Comparison of ENCODE assay signal across 1 cellular context in the genomic region with DNA sequence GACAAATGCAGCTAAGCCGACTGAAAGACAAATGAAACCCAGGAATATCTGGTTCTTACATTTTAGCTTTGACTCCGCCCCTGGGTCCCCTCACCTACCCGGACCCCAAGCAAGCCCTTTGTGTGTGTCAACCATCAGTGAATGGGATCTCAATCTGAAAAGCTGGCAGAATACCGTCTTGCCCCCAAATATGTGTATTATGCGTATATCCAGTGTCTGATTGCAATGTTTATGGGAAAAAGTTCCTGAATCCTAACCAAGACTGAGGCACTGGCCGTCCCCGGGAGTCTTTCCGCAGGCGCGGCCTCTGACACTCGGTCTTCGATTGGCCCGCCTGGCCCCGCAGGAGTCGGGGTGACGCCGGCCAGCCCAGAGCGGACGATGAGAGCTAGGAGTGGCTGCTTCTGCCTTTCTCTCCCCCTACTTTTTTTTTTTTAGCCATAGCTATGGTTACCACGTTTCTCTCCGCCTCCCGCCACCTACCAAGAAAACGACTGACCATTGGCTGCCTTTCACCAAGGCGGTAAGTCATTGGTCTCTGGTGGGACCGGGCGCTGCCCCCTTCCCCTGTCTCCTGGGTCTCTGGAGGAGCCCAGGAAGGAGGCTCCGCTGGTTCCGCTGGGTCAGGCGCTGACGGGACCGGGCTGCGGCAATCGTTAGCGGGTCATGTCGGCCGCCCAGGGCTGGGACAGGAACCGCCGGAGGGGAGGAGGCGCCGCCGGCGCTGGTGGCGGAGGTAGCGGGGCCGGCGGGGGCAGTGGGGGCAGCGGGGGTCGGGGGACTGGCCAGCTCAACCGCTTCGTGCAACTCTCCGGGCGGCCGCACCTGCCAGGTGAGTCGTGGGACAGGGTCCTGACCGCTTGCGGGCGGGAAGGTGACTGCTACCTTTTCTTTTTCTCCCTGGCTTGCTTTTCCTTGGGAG.
TF ChIP-seq lines count a peak whose summit lies in the region.

TSS of gene KLHDC10 (plus strand) at position 557 of the 922 bp plus-strand sequence. CDS start at position 667, 110 bp downstream.

TF ChIP-seq in HEK293, 187 proteins besides CTCF, POLR2A, EP300 and RAD21 (continued from another document and continues in another):
- TF ChIP-seq PATZ1 (tag by site-specific recombination; IDR thresholded peaks at IDR 0.05), result peak; percentile 93
- TF ChIP-seq KLF8 (tag by site-specific recombination; IDR thresholded peaks at IDR 0.05), result peak; percentile 97
- peak; percentile 67; the same call in 1 of the 2 replicates for TF ChIP-seq TRIM28 (IDR thresholded peaks at IDR 0.05; ENCODE audit: borderline replicate concordance, low read length)
- TF ChIP-seq KLF1 (tag by site-specific recombination; IDR thresholded peaks at IDR 0.05), result peak; percentile 72
- TF ChIP-seq, protein P1, sequence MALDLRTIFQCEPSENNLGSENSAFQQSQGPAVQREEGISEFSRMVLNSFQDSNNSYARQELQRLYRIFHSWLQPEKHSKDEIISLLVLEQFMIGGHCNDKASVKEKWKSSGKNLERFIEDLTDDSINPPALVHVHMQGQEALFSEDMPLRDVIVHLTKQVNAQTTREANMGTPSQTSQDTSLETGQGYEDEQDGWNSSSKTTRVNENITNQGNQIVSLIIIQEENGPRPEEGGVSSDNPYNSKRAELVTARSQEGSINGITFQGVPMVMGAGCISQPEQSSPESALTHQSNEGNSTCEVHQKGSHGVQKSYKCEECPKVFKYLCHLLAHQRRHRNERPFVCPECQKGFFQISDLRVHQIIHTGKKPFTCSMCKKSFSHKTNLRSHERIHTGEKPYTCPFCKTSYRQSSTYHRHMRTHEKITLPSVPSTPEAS (tag by site-specific recombination; IDR thresholded peaks at IDR 0.05), result 0 out of 2 replicates have a peak, but pooled peaks have one; percentile 17
- TF ChIP-seq, protein P2, sequence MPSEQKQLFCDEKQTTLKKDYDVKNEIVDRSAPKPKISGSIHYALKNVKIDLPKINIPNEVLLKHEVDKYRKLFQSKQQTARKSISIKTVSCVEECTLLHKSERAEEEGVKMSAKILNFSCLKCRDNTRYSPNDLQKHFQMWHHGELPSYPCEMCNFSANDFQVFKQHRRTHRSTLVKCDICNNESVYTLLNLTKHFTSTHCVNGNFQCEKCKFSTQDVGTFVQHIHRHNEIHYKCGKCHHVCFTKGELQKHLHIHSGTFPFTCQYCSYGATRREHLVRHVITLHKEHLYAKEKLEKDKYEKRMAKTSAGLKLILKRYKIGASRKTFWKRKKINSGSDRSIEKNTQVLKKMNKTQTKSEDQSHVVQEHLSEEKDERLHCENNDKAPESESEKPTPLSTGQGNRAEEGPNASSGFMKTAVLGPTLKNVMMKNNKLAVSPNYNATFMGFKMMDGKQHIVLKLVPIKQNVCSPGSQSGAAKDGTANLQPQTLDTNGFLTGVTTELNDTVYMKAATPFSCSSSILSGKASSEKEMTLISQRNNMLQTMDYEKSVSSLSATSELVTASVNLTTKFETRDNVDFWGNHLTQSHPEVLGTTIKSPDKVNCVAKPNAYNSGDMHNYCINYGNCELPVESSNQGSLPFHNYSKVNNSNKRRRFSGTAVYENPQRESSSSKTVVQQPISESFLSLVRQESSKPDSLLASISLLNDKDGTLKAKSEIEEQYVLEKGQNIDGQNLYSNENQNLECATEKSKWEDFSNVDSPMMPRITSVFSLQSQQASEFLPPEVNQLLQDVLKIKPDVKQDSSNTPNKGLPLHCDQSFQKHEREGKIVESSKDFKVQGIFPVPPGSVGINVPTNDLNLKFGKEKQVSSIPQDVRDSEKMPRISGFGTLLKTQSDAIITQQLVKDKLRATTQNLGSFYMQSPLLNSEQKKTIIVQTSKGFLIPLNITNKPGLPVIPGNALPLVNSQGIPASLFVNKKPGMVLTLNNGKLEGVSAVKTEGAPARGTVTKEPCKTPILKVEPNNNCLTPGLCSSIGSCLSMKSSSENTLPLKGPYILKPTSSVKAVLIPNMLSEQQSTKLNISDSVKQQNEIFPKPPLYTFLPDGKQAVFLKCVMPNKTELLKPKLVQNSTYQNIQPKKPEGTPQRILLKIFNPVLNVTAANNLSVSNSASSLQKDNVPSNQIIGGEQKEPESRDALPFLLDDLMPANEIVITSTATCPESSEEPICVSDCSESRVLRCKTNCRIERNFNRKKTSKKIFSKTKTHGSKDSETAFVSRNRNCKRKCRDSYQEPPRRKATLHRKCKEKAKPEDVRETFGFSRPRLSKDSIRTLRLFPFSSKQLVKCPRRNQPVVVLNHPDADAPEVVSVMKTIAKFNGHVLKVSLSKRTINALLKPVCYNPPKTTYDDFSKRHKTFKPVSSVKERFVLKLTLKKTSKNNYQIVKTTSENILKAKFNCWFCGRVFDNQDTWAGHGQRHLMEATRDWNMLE (tag by site-specific recombination; conservative IDR thresholded peaks at IDR 0.05; ENCODE audit: low read depth), result peak; percentile 92
- no peak for TF ChIP-seq ZNF175 (tag by site-specific recombination; IDR thresholded peaks at IDR 0.05)
- no peak for TF ChIP-seq ZNF114 (tag by site-specific recombination; IDR thresholded peaks at IDR 0.05)
- peak; percentile 79; the same call in 1 of the 2 replicates for TF ChIP-seq ZNF561 (tag by site-specific recombination; IDR thresholded peaks at IDR 0.05; ENCODE audit: borderline replicate concordance)
- TF ChIP-seq ZNF184 (tag by site-specific recombination; IDR thresholded peaks at IDR 0.05), result peak; percentile 60; the same call in 1 of the 2 replicates
- TF ChIP-seq SCRT1 (tag by site-specific recombination; IDR thresholded peaks at IDR 0.05; ENCODE audit: borderline replicate concordance), result no peak
- TF ChIP-seq ZNF768 (tag by site-specific recombination; IDR thresholded peaks at IDR 0.05), result no peak
- no peak for TF ChIP-seq HOXD13 (CRISPR knock-in tag; IDR thresholded peaks at IDR 0.05; ENCODE audit: borderline replicate concordance)
- TF ChIP-seq ZXDB (tag by site-specific recombination; IDR thresholded peaks at IDR 0.05), result peak; percentile 92
- TF ChIP-seq WT1 (tag by site-specific recombination; IDR thresholded peaks at IDR 0.05), result peak; percentile 75
- TF ChIP-seq ZNF76 (tag by site-specific recombination; IDR thresholded peaks at IDR 0.05; ENCODE audit: borderline replicate concordance, low read depth), result peak; percentile 59
- TF ChIP-seq ZFP41 (tag by site-specific recombination; IDR thresholded peaks at IDR 0.05; ENCODE audit: borderline replicate concordance), result no peak
- TF ChIP-seq ZNF138 (tag by site-specific recombination; IDR thresholded peaks at IDR 0.05; ENCODE audit: borderline replicate concordance), result no peak
- TF ChIP-seq ZBTB48 (tag by site-specific recombination; IDR thresholded peaks at IDR 0.05), result peak; percentile 43
- TF ChIP-seq ZSCAN30 (tag by site-specific recombination; IDR thresholded peaks at IDR 0.05), result peak; percentile 53; the same call in 1 of the 2 replicates
- no peak for TF ChIP-seq ZNF624 (tag by site-specific recombination; IDR thresholded peaks at IDR 0.05)
- no peak for TF ChIP-seq HOXC10 (CRISPR knock-in tag; IDR thresholded peaks at IDR 0.05)
- TF ChIP-seq, protein P3, sequence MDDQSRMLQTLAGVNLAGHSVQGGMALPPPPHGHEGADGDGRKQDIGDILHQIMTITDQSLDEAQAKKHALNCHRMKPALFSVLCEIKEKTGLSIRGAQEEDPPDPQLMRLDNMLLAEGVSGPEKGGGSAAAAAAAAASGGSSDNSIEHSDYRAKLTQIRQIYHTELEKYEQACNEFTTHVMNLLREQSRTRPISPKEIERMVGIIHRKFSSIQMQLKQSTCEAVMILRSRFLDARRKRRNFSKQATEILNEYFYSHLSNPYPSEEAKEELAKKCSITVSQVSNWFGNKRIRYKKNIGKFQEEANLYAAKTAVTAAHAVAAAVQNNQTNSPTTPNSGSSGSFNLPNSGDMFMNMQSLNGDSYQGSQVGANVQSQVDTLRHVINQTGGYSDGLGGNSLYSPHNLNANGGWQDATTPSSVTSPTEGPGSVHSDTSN (CRISPR knock-in tag; IDR thresholded peaks at IDR 0.05), result 0 out of 2 replicates have a peak, but pooled peaks have one; percentile 64
- TF ChIP-seq, protein P4, sequence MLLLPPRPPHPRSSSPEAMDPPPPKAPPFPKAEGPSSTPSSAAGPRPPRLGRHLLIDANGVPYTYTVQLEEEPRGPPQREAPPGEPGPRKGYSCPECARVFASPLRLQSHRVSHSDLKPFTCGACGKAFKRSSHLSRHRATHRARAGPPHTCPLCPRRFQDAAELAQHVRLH (tag by site-specific recombination; IDR thresholded peaks at IDR 0.05), result peak; percentile 84
- TF ChIP-seq GLIS1 (tag by site-specific recombination; IDR thresholded peaks at IDR 0.05), result peak; percentile 79
- peak; percentile 94 for TF ChIP-seq IKZF3 (tag by site-specific recombination; IDR thresholded peaks at IDR 0.05)
- TF ChIP-seq ZNF362 (tag by site-specific recombination; IDR thresholded peaks at IDR 0.05), result peak; percentile 100
- TF ChIP-seq, protein P5, sequence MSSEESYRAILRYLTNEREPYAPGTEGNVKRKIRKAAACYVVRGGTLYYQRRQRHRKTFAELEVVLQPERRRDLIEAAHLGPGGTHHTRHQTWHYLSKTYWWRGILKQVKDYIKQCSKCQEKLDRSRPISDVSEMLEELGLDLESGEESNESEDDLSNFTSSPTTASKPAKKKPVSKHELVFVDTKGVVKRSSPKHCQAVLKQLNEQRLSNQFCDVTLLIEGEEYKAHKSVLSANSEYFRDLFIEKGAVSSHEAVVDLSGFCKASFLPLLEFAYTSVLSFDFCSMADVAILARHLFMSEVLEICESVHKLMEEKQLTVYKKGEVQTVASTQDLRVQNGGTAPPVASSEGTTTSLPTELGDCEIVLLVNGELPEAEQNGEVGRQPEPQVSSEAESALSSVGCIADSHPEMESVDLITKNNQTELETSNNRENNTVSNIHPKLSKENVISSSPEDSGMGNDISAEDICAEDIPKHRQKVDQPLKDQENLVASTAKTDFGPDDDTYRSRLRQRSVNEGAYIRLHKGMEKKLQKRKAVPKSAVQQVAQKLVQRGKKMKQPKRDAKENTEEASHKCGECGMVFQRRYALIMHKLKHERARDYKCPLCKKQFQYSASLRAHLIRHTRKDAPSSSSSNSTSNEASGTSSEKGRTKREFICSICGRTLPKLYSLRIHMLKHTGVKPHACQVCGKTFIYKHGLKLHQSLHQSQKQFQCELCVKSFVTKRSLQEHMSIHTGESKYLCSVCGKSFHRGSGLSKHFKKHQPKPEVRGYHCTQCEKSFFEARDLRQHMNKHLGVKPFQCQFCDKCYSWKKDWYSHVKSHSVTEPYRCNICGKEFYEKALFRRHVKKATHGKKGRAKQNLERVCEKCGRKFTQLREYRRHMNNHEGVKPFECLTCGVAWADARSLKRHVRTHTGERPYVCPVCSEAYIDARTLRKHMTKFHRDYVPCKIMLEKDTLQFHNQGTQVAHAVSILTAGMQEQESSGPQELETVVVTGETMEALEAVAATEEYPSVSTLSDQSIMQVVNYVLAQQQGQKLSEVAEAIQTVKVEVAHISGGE (tag by site-specific recombination; conservative IDR thresholded peaks at IDR 0.05; ENCODE audit: low read depth), result peak; percentile 74
- TF ChIP-seq ZNF610 (tag by site-specific recombination; IDR thresholded peaks at IDR 0.05; ENCODE audit: borderline replicate concordance), result peak; percentile 41; the same call in 1 of the 2 replicates
- no peak for TF ChIP-seq ZNF791 (tag by site-specific recombination; IDR thresholded peaks at IDR 0.05)
- TF ChIP-seq ZNF280D (tag by site-specific recombination; IDR thresholded peaks at IDR 0.05), result no peak
- TF ChIP-seq ZNF404 (tag by site-specific recombination; IDR thresholded peaks at IDR 0.05), result 0 out of 2 replicates have a peak, but pooled peaks have one; percentile 29
- TF ChIP-seq ZNF37A (tag by site-specific recombination; IDR thresholded peaks at IDR 0.05), result no peak
- TF ChIP-seq KLF9 (tag by site-specific recombination; IDR thresholded peaks at IDR 0.05; ENCODE audit: low read depth), result peak; percentile 34; the same call in 1 of the 2 replicates
